Comparison of ENCODE assay signal across 8 cellular contexts in genomic region chr10:25174461-25175230, GRCh38. TPM values are rescaled to one million over a fixed set of nuclear protein-coding genes. Genes with fewer than 3 reads are reported as not detected.
DNase-seq lines count a peak whose midpoint lies in the region; ATAC-seq and TF ChIP-seq lines count a peak whose summit lies in the region.

GPR158 (plus strand) TSS chr10:25175001; CDS start chr10:25175421, 420 bp downstream.

- H3K4me3 ChIP-seq in MM.1S (ENCODE audit: low read length) (no peak within 1 kb of the TSS), astrocyte of the spinal cord (ENCODE audit: low read depth, low read length) (peak within 1 kb of the TSS; percentile 47), right atrium auricular region (peak within 1 kb of the TSS; percentile 34 to 52), upper lobe of right lung (peak within 1 kb of the TSS; percentile 53)

- no peaks in the 10 kb centered on the region for H3F3A ChIP-seq in MM.1S (ENCODE audit: insufficient read depth, low read length)

- intact Hi-C loops in upper lobe of right lung (cut with DNase I): no loop called here

- no peaks in the 10 kb centered on the region for H3K9me2 ChIP-seq in MM.1S (replicated peaks; ENCODE audit: insufficient read depth, low read length)

- H3K4me1 ChIP-seq in MM.1S (ENCODE audit: low read length) (no peaks in the 10 kb centered on the region), right atrium auricular region (peaks cover 0 to 26% of the 10 kb centered on the region in 2 donors), upper lobe of right lung (peaks cover 9% of the 10 kb centered on the region)

- H4K20me1 ChIP-seq in MM.1S (ENCODE audit: insufficient read depth, low read length): no peaks in the 10 kb centered on the region

- no peaks in the 10 kb centered on the region for H3K79me2 ChIP-seq in MM.1S (ENCODE audit: low read length)

- H3K4me2 ChIP-seq in MM.1S (ENCODE audit: low read depth, low read length): no peak within 1 kb of the TSS

- TF ChIP-seq CTCF in MM.1S (IDR thresholded peaks at IDR 0.05; ENCODE audit: low read length) (no peak), astrocyte of the spinal cord (IDR thresholded peaks at IDR 0.05; ENCODE audit: low read depth, low read length) (no peak), right atrium auricular region (IDR thresholded peaks at IDR 0.05) (no peak), upper lobe of right lung (IDR thresholded peaks at IDR 0.05) (no peak)

- in situ Hi-C loops in astrocyte of the spinal cord (cut with HindIII; ENCODE audit: low sequenced_read_pairs): no loop called here

- ATAC-seq in GM18502 (IDR thresholded peaks at IDR 0.05; ENCODE audit: poor library complexity, unreplicated experiment) (peak; percentile 83), upper lobe of right lung (peak; percentile 96), GM21447 (IDR thresholded peaks at IDR 0.05; ENCODE audit: unreplicated experiment) (no peak)

- no peak within 1 kb of the TSS for H3K27ac ChIP-seq in MM.1S (ENCODE audit: low read length)
- H3K27ac ChIP-seq in right atrium auricular region: no peak within 1 kb of the TSS
- H3K27ac ChIP-seq in upper lobe of right lung: no peak within 1 kb of the TSS

- H3K36me3 ChIP-seq in MM.1S (replicated peaks; ENCODE audit: insufficient read depth, low read length) (no peaks in the 10 kb centered on the region), right atrium auricular region (no peaks in the 10 kb centered on the region), upper lobe of right lung (no peaks in the 10 kb centered on the region)

- H3K27me3 ChIP-seq in MM.1S (replicated peaks; ENCODE audit: insufficient read depth, low read length) (no peaks in the 10 kb centered on the region), right atrium auricular region (peaks cover 20 to 24% of the 10 kb centered on the region in 2 donors), upper lobe of right lung (peaks cover 45% of the 10 kb centered on the region)

- H2AFZ ChIP-seq in MM.1S (ENCODE audit: low read length): no peak within 1 kb of the TSS

- no peak within 1 kb of the TSS for H3K9ac ChIP-seq in MM.1S (ENCODE audit: low read length)

- H3K9me3 ChIP-seq in MM.1S (replicated peaks; ENCODE audit: insufficient read depth, low read length) (no peaks in the 10 kb centered on the region), right atrium auricular region (no peaks in the 10 kb centered on the region), upper lobe of right lung (no peaks in the 10 kb centered on the region)

- DNase-seq in MM.1S (peak; percentile 25), T follicular helper cell (ENCODE audit: low read depth) (peak; percentile 21), astrocyte of the spinal cord (ENCODE audit: low read depth, low spot score) (peak; percentile 95), right atrium auricular region (ENCODE audit: low spot score) (peak; percentile 63), pons (ENCODE audit: low spot score) (peak; percentile 97), upper lobe of right lung (peak; percentile 91)

RNA-seq across cellular contexts. Expression of gene GPR158, which starts in this region (rescaled TPM):
- not detected for total RNA-seq in right atrium auricular region
- total RNA-seq in upper lobe of right lung: not detected

Comparison
In these comparisons a context has a peak if more than half of its experiments do, and no peak if none do; other contexts are left out.
1. Peak in DNase-seq and H3K4me3 ChIP-seq in right atrium auricular region; RNA of the gene not detected or under 1 TPM.
2. Peak in DNase-seq, ATAC-seq and H3K4me3 ChIP-seq in upper lobe of right lung; RNA of the gene not detected or under 1 TPM.
3. DNase-seq: peak in every context shown above with its lines; median percentile 97 in pons; 95 in astrocyte of the spinal cord; 91 in upper lobe of right lung; 63 in right atrium auricular region; 25 in MM.1S; 21 in T follicular helper cell.